Comparison of ENCODE assay signal across 1 cellular context in the genomic region with DNA sequence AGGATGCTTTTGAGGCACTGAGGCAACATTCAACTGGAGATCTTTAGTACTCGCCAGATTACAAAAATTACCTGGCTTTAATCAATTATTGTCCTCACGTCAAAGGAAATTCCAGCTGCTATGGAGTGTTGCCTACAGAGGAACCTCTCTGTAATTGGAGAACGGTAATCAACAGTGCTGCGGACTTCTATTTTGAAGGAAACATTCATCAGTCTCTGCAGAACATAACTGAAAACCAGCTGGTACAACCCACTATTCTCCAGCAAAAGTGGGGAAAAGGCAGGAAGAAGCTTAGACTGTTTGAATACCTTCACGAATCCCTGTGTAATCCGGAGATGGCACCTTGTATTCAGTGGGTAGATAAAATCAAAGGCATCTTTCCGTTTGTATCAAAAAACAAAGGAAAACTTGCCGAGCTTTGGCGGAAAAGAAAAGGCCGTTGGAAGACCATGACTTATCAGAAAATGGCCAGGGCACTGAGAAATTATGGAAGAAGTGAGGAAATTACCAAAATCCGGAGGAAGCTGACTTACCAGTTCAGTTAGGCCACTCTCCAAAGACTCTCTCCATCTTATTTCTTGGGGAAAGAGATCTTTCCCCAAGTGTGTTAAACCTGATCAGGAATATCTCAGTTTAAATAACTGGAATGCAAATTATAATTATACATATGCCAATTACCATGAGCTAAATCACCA.
TF ChIP-seq lines count a peak whose summit lies in the region.

No MANE protein-coding gene starts in this region.

TF ChIP-seq in H1, 55 proteins besides CTCF, POLR2A, EP300 and RAD21:
- TF ChIP-seq HDAC2 (IDR thresholded peaks at IDR 0.05; ENCODE audit: borderline replicate concordance in 1 of 2, low read depth in 2 of 2, low read length in 2 of 2) (no peak), CHD1 (IDR thresholded peaks at IDR 0.05; ENCODE audit: low read depth, low read length) (no peak), EZH2 (IDR thresholded peaks at IDR 0.05; ENCODE audit: low read depth, low read length, severe bottlenecking) (no peak), JUND (IDR thresholded peaks at IDR 0.05; ENCODE audit: low read length) (no peak), GTF2F1 (IDR thresholded peaks at IDR 0.05; ENCODE audit: borderline replicate concordance, low read depth, low read length) (no peak)
- TF ChIP-seq, protein P1, sequence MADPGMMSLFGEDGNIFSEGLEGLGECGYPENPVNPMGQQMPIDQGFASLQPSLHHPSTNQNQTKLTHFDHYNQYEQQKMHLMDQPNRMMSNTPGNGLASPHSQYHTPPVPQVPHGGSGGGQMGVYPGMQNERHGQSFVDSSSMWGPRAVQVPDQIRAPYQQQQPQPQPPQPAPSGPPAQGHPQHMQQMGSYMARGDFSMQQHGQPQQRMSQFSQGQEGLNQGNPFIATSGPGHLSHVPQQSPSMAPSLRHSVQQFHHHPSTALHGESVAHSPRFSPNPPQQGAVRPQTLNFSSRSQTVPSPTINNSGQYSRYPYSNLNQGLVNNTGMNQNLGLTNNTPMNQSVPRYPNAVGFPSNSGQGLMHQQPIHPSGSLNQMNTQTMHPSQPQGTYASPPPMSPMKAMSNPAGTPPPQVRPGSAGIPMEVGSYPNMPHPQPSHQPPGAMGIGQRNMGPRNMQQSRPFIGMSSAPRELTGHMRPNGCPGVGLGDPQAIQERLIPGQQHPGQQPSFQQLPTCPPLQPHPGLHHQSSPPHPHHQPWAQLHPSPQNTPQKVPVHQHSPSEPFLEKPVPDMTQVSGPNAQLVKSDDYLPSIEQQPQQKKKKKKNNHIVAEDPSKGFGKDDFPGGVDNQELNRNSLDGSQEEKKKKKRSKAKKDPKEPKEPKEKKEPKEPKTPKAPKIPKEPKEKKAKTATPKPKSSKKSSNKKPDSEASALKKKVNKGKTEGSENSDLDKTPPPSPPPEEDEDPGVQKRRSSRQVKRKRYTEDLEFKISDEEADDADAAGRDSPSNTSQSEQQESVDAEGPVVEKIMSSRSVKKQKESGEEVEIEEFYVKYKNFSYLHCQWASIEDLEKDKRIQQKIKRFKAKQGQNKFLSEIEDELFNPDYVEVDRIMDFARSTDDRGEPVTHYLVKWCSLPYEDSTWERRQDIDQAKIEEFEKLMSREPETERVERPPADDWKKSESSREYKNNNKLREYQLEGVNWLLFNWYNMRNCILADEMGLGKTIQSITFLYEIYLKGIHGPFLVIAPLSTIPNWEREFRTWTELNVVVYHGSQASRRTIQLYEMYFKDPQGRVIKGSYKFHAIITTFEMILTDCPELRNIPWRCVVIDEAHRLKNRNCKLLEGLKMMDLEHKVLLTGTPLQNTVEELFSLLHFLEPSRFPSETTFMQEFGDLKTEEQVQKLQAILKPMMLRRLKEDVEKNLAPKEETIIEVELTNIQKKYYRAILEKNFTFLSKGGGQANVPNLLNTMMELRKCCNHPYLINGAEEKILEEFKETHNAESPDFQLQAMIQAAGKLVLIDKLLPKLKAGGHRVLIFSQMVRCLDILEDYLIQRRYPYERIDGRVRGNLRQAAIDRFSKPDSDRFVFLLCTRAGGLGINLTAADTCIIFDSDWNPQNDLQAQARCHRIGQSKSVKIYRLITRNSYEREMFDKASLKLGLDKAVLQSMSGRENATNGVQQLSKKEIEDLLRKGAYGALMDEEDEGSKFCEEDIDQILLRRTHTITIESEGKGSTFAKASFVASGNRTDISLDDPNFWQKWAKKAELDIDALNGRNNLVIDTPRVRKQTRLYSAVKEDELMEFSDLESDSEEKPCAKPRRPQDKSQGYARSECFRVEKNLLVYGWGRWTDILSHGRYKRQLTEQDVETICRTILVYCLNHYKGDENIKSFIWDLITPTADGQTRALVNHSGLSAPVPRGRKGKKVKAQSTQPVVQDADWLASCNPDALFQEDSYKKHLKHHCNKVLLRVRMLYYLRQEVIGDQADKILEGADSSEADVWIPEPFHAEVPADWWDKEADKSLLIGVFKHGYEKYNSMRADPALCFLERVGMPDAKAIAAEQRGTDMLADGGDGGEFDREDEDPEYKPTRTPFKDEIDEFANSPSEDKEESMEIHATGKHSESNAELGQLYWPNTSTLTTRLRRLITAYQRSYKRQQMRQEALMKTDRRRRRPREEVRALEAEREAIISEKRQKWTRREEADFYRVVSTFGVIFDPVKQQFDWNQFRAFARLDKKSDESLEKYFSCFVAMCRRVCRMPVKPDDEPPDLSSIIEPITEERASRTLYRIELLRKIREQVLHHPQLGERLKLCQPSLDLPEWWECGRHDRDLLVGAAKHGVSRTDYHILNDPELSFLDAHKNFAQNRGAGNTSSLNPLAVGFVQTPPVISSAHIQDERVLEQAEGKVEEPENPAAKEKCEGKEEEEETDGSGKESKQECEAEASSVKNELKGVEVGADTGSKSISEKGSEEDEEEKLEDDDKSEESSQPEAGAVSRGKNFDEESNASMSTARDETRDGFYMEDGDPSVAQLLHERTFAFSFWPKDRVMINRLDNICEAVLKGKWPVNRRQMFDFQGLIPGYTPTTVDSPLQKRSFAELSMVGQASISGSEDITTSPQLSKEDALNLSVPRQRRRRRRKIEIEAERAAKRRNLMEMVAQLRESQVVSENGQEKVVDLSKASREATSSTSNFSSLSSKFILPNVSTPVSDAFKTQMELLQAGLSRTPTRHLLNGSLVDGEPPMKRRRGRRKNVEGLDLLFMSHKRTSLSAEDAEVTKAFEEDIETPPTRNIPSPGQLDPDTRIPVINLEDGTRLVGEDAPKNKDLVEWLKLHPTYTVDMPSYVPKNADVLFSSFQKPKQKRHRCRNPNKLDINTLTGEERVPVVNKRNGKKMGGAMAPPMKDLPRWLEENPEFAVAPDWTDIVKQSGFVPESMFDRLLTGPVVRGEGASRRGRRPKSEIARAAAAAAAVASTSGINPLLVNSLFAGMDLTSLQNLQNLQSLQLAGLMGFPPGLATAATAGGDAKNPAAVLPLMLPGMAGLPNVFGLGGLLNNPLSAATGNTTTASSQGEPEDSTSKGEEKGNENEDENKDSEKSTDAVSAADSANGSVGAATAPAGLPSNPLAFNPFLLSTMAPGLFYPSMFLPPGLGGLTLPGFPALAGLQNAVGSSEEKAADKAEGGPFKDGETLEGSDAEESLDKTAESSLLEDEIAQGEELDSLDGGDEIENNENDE (IDR thresholded peaks at IDR 0.05; ENCODE audit: insufficient replicate concordance, low read length) = no peak
